Comparison of ENCODE assay signal across 11 cellular contexts in the genomic region with DNA sequence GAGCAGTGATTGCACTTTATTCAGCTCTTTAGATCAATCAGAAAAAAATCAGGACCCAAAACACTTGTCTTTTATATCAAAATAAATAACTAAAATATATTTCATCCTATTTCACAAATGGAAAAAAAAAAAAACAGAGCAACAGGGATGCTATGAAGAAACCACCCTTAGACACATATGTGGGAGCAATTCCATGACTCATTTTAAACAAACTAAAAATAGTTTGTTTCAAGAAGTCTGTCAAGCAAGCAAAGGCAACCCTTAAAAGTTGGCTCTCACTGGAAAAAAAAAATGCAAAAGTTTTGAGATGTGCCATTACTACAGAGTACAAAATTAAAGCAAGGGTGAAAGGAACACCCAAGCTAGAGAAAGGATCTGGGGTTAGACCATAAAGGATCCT. TPM values are rescaled to one million over a fixed set of nuclear protein-coding genes. Genes with fewer than 3 reads are reported as not detected.
DNase-seq lines count a peak whose midpoint lies in the region; ATAC-seq, FAIRE-seq and TF ChIP-seq lines count a peak whose summit lies in the region.
"Had no signal": no experiment of that assay in that cellular context is flagged by ENCODE, and none has a peak within 500 bp of the region (broad histone marks: within the 10 kb centered on the region; RNA-seq: fewer than 3 reads in every experiment).

No MANE protein-coding gene starts in this region.

- no peak overlapping the region for H3K4me3 Mint-ChIP-seq in osteocyte (ENCODE audit: unreplicated experiment)
- H3K4me3 Mint-ChIP-seq in effector memory CD8-positive, alpha-beta T cell = no peak overlapping the region
- H3K4me3 Mint-ChIP-seq: IgD-negative memory B cell had no signal

- H3K27me3 Mint-ChIP-seq in osteocyte (ENCODE audit: unreplicated experiment) = no peaks in the 10 kb centered on the region
- H3K27me3 Mint-ChIP-seq in effector memory CD8-positive, alpha-beta T cell = no peaks in the 10 kb centered on the region
- H3K27me3 Mint-ChIP-seq: IgD-negative memory B cell had no signal

- no peaks in the 10 kb centered on the region for H3K27me3 ChIP-seq in bronchial epithelial cell (ENCODE audit: control insufficient read depth, insufficient read depth, low read length)

- no peak for TF ChIP-seq POLR2A in NB4 (IDR thresholded peaks at IDR 0.05; ENCODE audit: extremely low read depth, insufficient read length)

- ATAC-seq in effector memory CD8-positive, alpha-beta T cell (replicated peaks) = no peak
- ATAC-seq: mucosa of descending colon had no signal

- peaks cover 2% of the 10 kb centered on the region for H3K36me3 ChIP-seq in bronchial epithelial cell (ENCODE audit: control insufficient read depth, insufficient read depth, low read length)

- peaks cover 4% of the 10 kb centered on the region for H3K36me3 Mint-ChIP-seq in osteocyte (ENCODE audit: unreplicated experiment)
- peaks cover 25% of the 10 kb centered on the region for H3K36me3 Mint-ChIP-seq in effector memory CD8-positive, alpha-beta T cell (ENCODE audit: insufficient read depth)

- H3K27ac Mint-ChIP-seq in osteocyte (ENCODE audit: unreplicated experiment) = peak overlapping the region; percentile 46
- peak overlapping the region in 1 of 2 donors; percentile 29 for H3K27ac Mint-ChIP-seq in effector memory CD8-positive, alpha-beta T cell
- H3K27ac Mint-ChIP-seq: IgD-negative memory B cell had no signal

- peaks cover 47% of the 10 kb centered on the region for H3K4me1 Mint-ChIP-seq in osteocyte (ENCODE audit: unreplicated experiment)
- peaks cover 13 to 35% of the 10 kb centered on the region in 2 donors for H3K4me1 Mint-ChIP-seq in effector memory CD8-positive, alpha-beta T cell (ENCODE audit: low read depth in 2 of 2)

- H3K9me3 Mint-ChIP-seq in osteocyte (ENCODE audit: unreplicated experiment) = no peaks in the 10 kb centered on the region
- H3K9me3 Mint-ChIP-seq in effector memory CD8-positive, alpha-beta T cell = no peaks in the 10 kb centered on the region
- H3K9me3 Mint-ChIP-seq: IgD-negative memory B cell had no signal

- TF ChIP-seq CTCF in NB4 (IDR thresholded peaks at IDR 0.05; ENCODE audit: low read depth, low read length) (no peak), bronchial epithelial cell (IDR thresholded peaks at IDR 0.05; ENCODE audit: insufficient read depth, low read length, severe bottlenecking) (no peak), osteocyte (IDR thresholded peaks at IDR 0.05) (no peak)

- peak; percentile 81 for DNase-seq in ELR (ENCODE audit: low read depth)
- peak; percentile 49 for DNase-seq in NB4 (ENCODE audit: low read depth)
- DNase-seq in bronchial epithelial cell (ENCODE audit: low read depth) = peak; percentile 81
- no peak for DNase-seq in osteocyte (ENCODE audit: extremely low spot score, unreplicated experiment)
- DNase-seq in KBM-7 = no peak
- DNase-seq in effector memory CD8-positive, alpha-beta T cell = no peak
- no peak for DNase-seq in effector CD8-positive, alpha-beta T cell (lab: John Stamatoyannopoulos, UW)
- DNase-seq: glutamatergic neuron, mucosa of descending colon, T1000 had no signal

- H3K4me3 ChIP-seq in NB4 (ENCODE audit: low read depth, low read length) (no peak overlapping the region), bronchial epithelial cell (ENCODE audit: low read depth, low read length) (no peak overlapping the region)
- H3K4me3 ChIP-seq: mucosa of descending colon had no signal

- in situ Hi-C loops in KBM-7 (cut with MboI; ENCODE audit: low pct_unique_long_range_greater_than_20kb, low sequenced_read_pairs) = no loop called here

- FAIRE-seq in bronchial epithelial cell (lab: Jason Lieb, UNC) = no peak

RNA-seq across cellular contexts. Expression of gene ATP13A3, which starts 5.7 kb away (rescaled TPM):
- total RNA-seq in bronchial epithelial cell (153 and 171 TPM in 2 replicates), osteocyte (59.7 and 63.1 TPM in 2 replicates)

Comparison
In these comparisons a context has a peak if more than half of its experiments do, and no peak if none do; other contexts are left out.
1. DNase-seq: peak in ELR (single experiment), NB4 (single experiment) and bronchial epithelial cell (single experiment); none in osteocyte (single experiment), KBM-7 (single experiment), effector memory CD8-positive, alpha-beta T cell (0 of 3) and effector CD8-positive, alpha-beta T cell (single experiment).